ENCODE assay signal across 1 cellular context in the genomic region with DNA sequence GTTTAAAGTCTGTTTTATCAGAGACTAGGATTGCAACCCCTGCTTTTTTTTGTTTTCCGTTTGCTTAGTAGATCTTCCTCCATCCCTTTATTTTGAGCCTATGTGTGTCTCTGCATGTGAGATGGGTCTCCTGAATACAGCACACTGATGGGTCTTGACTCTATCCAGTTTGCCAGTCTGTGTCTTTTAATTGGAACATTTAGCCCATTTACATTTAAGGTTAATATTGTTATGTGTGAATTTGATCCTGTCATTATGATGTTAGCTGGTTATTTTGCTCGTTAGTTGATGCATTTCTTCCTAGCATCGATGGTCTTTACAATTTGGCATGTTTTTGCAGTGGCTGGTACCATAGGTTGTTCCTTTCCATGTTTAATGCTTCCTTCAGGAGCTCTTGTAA.
DNase-seq lines count a peak whose midpoint lies in the region; ATAC-seq, FAIRE-seq and TF ChIP-seq lines count a peak whose summit lies in the region.
"Not testable (repeated sequence)": the region's sequence is repeated elsewhere in the genome, so short reads cannot be mapped to it uniquely, and the experiment has no call there.

No MANE protein-coding gene starts in this region.

- not testable (repeated sequence) for TF ChIP-seq POLR2A in K562 (conservative IDR thresholded peaks at IDR 0.05)

- POLR2A ChIA-PET in K562 (lab: Yijun Ruan, JAX) = interaction anchor here (0.5 kb wide), 1 partner anchor 619 kb away, joined by 3 read pairs; no protein-coding TSS in a partner anchor

- H3K79me2 ChIP-seq in K562 (ENCODE audit: control insufficient read depth, insufficient read depth, low read length) = peaks cover 13% of the 10 kb centered on the region; the same call in 2 of the 3 replicates

- not testable (repeated sequence) for FAIRE-seq in K562 (lab: Jason Lieb, UNC)

- H3K9ac ChIP-seq in K562 (ENCODE audit: insufficient read depth in 1 of 2, low read depth in 2 of 2, low read length in 2 of 2) = not testable (repeated sequence)

- not testable (repeated sequence) for H3K4me1 ChIP-seq in K562 (replicated peaks in 1 of 2; ENCODE audit: control insufficient read depth in 2 of 2, insufficient read depth in 2 of 2, low read length in 2 of 2)

- CTCF ChIA-PET in K562 (lab: Yijun Ruan, JAX; ENCODE audit: low intra/inter-chr PET ratio) = not testable (repeated sequence)

- ATAC-seq in K562 = not testable (repeated sequence)

- H3K9me1 ChIP-seq in K562 (ENCODE audit: control insufficient read depth, insufficient read depth, low read length) = not testable (repeated sequence)

- TF ChIP-seq EP300 in K562 (IDR thresholded peaks at IDR 0.05; ENCODE audit: low read length) = not testable (repeated sequence)

- H3K27me3 ChIP-seq in K562 (ENCODE audit: control insufficient read depth in 2 of 2, insufficient read depth in 2 of 2, low read length in 2 of 2) = not testable (repeated sequence)

- TF ChIP-seq RAD21 in K562 (CRISPR knock-in tag; conservative IDR thresholded peaks at IDR 0.05 in 1 of 2, IDR thresholded peaks at IDR 0.05 in 1 of 2) = not testable (repeated sequence)

- not testable (repeated sequence) for DNase-seq in K562 (ENCODE audit: extremely low read depth in 1 of 4, low spot score in 3 of 4)

- H3K27ac ChIP-seq in K562 (ENCODE audit: extremely low read depth, low read depth, low read length) = not testable (repeated sequence)

- WGBS in K562 (ENCODE audit: insufficient coverage, low coverage, missing lambda C conversion rate) = 69% methylated on average over 3 of the region's 3 CpGs

- not testable (repeated sequence) for H2AFZ ChIP-seq in K562 (ENCODE audit: low read depth, low read length)

- H3K9me3 ChIP-seq in K562 (replicated peaks; ENCODE audit: control insufficient read depth, insufficient read depth, low read depth, low read length) = not testable (repeated sequence)

- not testable (repeated sequence) for H3K36me3 ChIP-seq in K562 (ENCODE audit: control insufficient read depth, insufficient read depth, low read length)

- in situ Hi-C loops in K562 (cut with MboI) = not testable (repeated sequence)

- intact Hi-C loops in K562 (cut with micrococcal nuclease) = not testable (repeated sequence)

- TF ChIP-seq CTCF in K562 (IDR thresholded peaks at IDR 0.05 in 2 of 3, conservative IDR thresholded peaks at IDR 0.05 in 1 of 3; ENCODE audit: insufficient read depth in 2 of 3, low read depth in 1 of 3, low read length in 3 of 3) = not testable (repeated sequence)

- not testable (repeated sequence) for H3K4me2 ChIP-seq in K562 (ENCODE audit: insufficient read depth, low read length)

- H4K20me1 ChIP-seq in K562 (replicated peaks; ENCODE audit: control insufficient read depth, insufficient read depth, low read length) = not testable (repeated sequence)

- H3K4me3 ChIP-seq in K562 = not testable (repeated sequence)

- not testable (repeated sequence) for BruUV-seq in K562 (replicated peaks; lab: Mats Ljungman, UMichigan)

TF ChIP-seq in K562, 482 proteins besides CTCF, POLR2A, EP300 and RAD21:
- TF ChIP-seq ZNF354B (CRISPR knock-in tag; IDR thresholded peaks at IDR 0.05) (peak; percentile 86), ZNF507 (tag; conservative IDR thresholded peaks at IDR 0.05) (peak; percentile 95)
TF ChIP-seq in K562: peak in this region for 2; not testable (repeated sequence) for 480.
